15 cellular contexts compared by ENCODE assay signal in genomic region chr3:115549111-115549510, GRCh38.
"Had no signal": no experiment of that assay in that cellular context is flagged by ENCODE, and none has a peak within 500 bp of the region (broad histone marks: within the 10 kb centered on the region; RNA-seq: fewer than 3 reads in every experiment).

No MANE protein-coding gene starts in this region.

- DNase-seq: activated CD4-positive, alpha-beta memory T cell treated with anti-CD3 and anti-CD28 coated beads, Interleukin-2, amount 10 ng/mL, durations not matched to agents 7 days and 5 days; activated CD4-positive, alpha-beta T cell treated with anti-CD3 and anti-CD28 coated beads for 4 hours; activated naive CD4-positive, alpha-beta T cell treated with anti-CD3 and anti-CD28 coated beads, Interleukin-2, amount 10 ng/mL, durations not matched to agents 7 days and 5 days; activated T-cell treated with anti-CD3 and anti-CD28 coated beads, Interleukin-2, amount 50 U/mL, for 24 hours; left lung; mucosa of descending colon; stimulated activated CD4-positive, alpha-beta T cell treated with anti-CD3 and anti-CD28 coated beads, Interleukin-2, amount 100 ng/mL, for 48 hours; T-helper 17 cell; trophoblast cell had no signal

- H2AFZ ChIP-seq: hepatocyte had no signal

- H3K4me3 ChIP-seq: cardiac muscle cell, esophagus muscularis mucosa, hepatocyte, left lung, mucosa of descending colon had no signal

- H3K4me1 ChIP-seq: esophagus muscularis mucosa, left lung had no signal

- H3K27ac ChIP-seq: cardiac muscle cell, esophagus muscularis mucosa, hepatocyte, left lung had no signal

- ATAC-seq: left lung; mucosa of descending colon; natural killer cell treated with Interleukin-12 subunit alpha and Interleukin-12 subunit beta and Interleukin-15 and Interleukin-18, amount 100 ng/mL, for 72 hours; stimulated activated memory B cell treated with anti-CD40 and anti-IgM and Interleukin-4, amounts not matched to agents 10 μg/mL and 1 μg/mL and 100 μg/mL, for 72 hours; T-helper 17 cell; WTC11 had no signal

- H3K9me3 ChIP-seq: esophagus muscularis mucosa, left lung, mucosa of descending colon had no signal

- H3K36me3 ChIP-seq: cardiac muscle cell, esophagus muscularis mucosa, left lung had no signal

- H3K27me3 ChIP-seq: cardiac muscle cell, esophagus muscularis mucosa, hepatocyte, left lung had no signal

- H3K79me2 ChIP-seq: hepatocyte had no signal

- H3K4me2 ChIP-seq: hepatocyte had no signal
